Comparison of ENCODE assay signal across 23 cellular contexts in the genomic region with DNA sequence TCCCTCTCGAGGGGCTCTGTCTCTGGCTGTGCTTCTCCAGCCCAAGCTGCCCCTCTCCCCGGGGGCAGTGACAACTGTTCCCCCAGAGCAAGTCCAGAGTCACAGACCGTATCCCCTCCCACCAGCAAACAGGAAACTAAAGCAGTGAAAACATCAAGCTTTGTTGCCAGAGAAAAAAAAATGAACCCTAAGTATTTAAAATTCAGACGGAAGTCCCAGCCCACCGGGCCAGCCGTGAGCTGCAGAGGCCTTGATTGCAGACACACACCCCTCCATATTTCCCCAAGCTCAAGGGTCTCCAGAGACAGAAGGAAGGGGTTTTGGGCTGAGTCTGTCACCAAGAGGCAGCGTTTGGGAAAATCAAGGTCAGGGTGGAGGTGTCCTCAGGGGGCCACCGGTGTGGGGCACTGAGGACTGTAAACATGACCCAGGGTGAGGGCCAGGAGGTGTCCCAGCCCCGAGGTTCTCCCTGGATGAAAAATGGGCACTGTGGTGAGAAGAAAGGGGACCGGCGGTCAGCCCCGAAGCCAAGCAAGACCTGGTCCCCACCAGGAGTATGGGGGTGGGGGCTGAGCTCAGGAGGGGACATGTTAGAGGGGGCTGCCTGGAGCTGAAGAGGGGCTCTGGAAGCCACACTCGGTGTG. TPM values are rescaled to one million over a fixed set of nuclear protein-coding genes. Genes with fewer than 3 reads are reported as not detected.
DNase-seq lines count a peak whose midpoint lies in the region; ATAC-seq, FAIRE-seq and TF ChIP-seq lines count a peak whose summit lies in the region.
"Had no signal": no experiment of that assay in that cellular context is flagged by ENCODE, and none has a peak within 500 bp of the region (broad histone marks: within the 10 kb centered on the region; RNA-seq: fewer than 3 reads in every experiment).

No MANE protein-coding gene starts in this region.

- peak overlapping the region; percentile 30 for H3K27ac Mint-ChIP-seq in Calu3 (ENCODE audit: unreplicated experiment)
- H3K27ac Mint-ChIP-seq in WTC11, result peak overlapping the region; percentile 79
- H3K27ac Mint-ChIP-seq in stimulated activated naive B cell treated with anti-CD40 and anti-IgM and Interleukin-4, amounts not matched to agents 10 μg/mL and 1 μg/mL and 100 μg/mL, for 72 hours, result peak overlapping the region; percentile 91
- H3K27ac Mint-ChIP-seq in GM23338, result no peak overlapping the region

- TF ChIP-seq CTCF in Calu3 (IDR thresholded peaks at IDR 0.05; ENCODE audit: unreplicated experiment) (no peak), WTC11 (IDR thresholded peaks at IDR 0.05) (no peak), lower lobe of right lung (IDR thresholded peaks at IDR 0.05) (no peak), foreskin keratinocyte (conservative IDR thresholded peaks at IDR 0.05) (no peak), GM23338 (conservative IDR thresholded peaks at IDR 0.05; ENCODE audit: low read depth in 2 of 2) (no peak)

- ATAC-seq in WTC11 (no peak), lower lobe of right lung (no peak), foreskin keratinocyte (no peak), GM23338 (no peak)
- ATAC-seq in stimulated activated naive B cell treated with anti-CD40 and anti-IgM and Interleukin-4, amounts not matched to agents 10 μg/mL and 1 μg/mL and 100 μg/mL, for 72 hours (replicated peaks), result peak in 1 of 2 donors; percentile 10
- ATAC-seq: gastrocnemius medialis had no signal

- H3K4me2 ChIP-seq in GM23338, result no peak overlapping the region

- H3K27me3 ChIP-seq in lower lobe of right lung (ENCODE audit: low read depth) (no peaks in the 10 kb centered on the region), foreskin keratinocyte (no peaks in the 10 kb centered on the region), GM23338 (ENCODE audit: insufficient read depth) (no peaks in the 10 kb centered on the region)
- H3K27me3 ChIP-seq: vagina had no signal

- H3K36me3 ChIP-seq in lower lobe of right lung (peaks cover 35% of the 10 kb centered on the region), GM23338 (ENCODE audit: insufficient read depth) (no peaks in the 10 kb centered on the region)
- H3K36me3 ChIP-seq: gastrocnemius medialis had no signal

- CTCF ChIA-PET in Calu3 (lab: Charles Lee) (interaction anchor here (0.6 kb wide), 1 partner anchor 112 kb away, joined by 3 read pairs; no protein-coding TSS in a partner anchor), WTC11 (lab: Charles Lee) (interaction anchor here (0.5 to 3.9 kb wide), 2 partner anchors 35 to 312 kb away, joined by 4 to 14 read pairs; no protein-coding TSS in a partner anchor)

- no peaks in the 10 kb centered on the region for H4K20me1 ChIP-seq in GM23338 (replicated peaks; ENCODE audit: insufficient read depth)

- H3K27me3 Mint-ChIP-seq in Calu3 (ENCODE audit: unreplicated experiment) (peaks cover 19% of the 10 kb centered on the region), WTC11 (ENCODE audit: low read depth) (no peaks in the 10 kb centered on the region), GM23338 (ENCODE audit: insufficient read depth, low read depth, poor library complexity) (peaks cover 7% of the 10 kb centered on the region)
- H3K27me3 Mint-ChIP-seq in stimulated activated naive B cell treated with anti-CD40 and anti-IgM and Interleukin-4, amounts not matched to agents 10 μg/mL and 1 μg/mL and 100 μg/mL, for 72 hours, result no peaks in the 10 kb centered on the region

- H3K9me3 Mint-ChIP-seq in Calu3 (ENCODE audit: low read depth, unreplicated experiment) (no peaks in the 10 kb centered on the region), WTC11 (no peaks in the 10 kb centered on the region), GM23338 (no peaks in the 10 kb centered on the region)
- H3K9me3 Mint-ChIP-seq in stimulated activated naive B cell treated with anti-CD40 and anti-IgM and Interleukin-4, amounts not matched to agents 10 μg/mL and 1 μg/mL and 100 μg/mL, for 72 hours, result no peaks in the 10 kb centered on the region
- H3K9me3 Mint-ChIP-seq: CD4-positive, CD25-positive, alpha-beta regulatory T cell had no signal

- H2AFZ ChIP-seq in GM23338, result no peak overlapping the region

- DNase-seq in Calu3 (no peak), WTC11 (ENCODE audit: low spot score) (no peak), lower lobe of right lung (no peak), foreskin keratinocyte (no peak), H54 (ENCODE audit: insufficient read length, low spot score) (no peak), GM23338 (ENCODE audit: low spot score) (no peak)
- DNase-seq in stimulated activated naive B cell treated with anti-CD40 and anti-IgM and Interleukin-4, amounts not matched to agents 10 μg/mL and 1 μg/mL and 100 μg/mL, for 72 hours, result no peak
- DNase-seq: activated CD4-positive, alpha-beta T cell treated with anti-CD3 and anti-CD28 coated beads for 1 hour; CD4-positive, CD25-positive, alpha-beta regulatory T cell; cortex of kidney; DMS 273 treated with DMSO at 0.1 percent for 48 hours; esophagus squamous epithelium; gastrocnemius medialis; GOT3; Kasumi-1; NCI-H187; NCI-H524 treated with DMSO at 0.1 percent for 48 hours; NK-92 treated with Interleukin-12 subunit alpha and Interleukin-12 subunit beta, amount 100 ng/mL, for 24 hours; stimulated activated CD8-positive, alpha-beta memory T cell treated with anti-CD3 and anti-CD28 coated beads, Interleukin-4, amount 100 ng/mL, for 48 hours; T-helper 1 cell had no signal

- no peak overlapping the region for H3K4me3 ChIP-seq in lower lobe of right lung
- no peak overlapping the region for H3K4me3 ChIP-seq in GM23338
- H3K4me3 ChIP-seq: esophagus squamous epithelium, gastrocnemius medialis, vagina had no signal

- no peaks in the 10 kb centered on the region for H3K79me2 ChIP-seq in GM23338 (replicated peaks; ENCODE audit: insufficient read depth)

- no peaks in the 10 kb centered on the region for H3K9me3 ChIP-seq in lower lobe of right lung
- H3K9me3 ChIP-seq: esophagus squamous epithelium, gastrocnemius medialis, vagina had no signal

- H3K4me1 Mint-ChIP-seq in Calu3 (ENCODE audit: low read depth, unreplicated experiment), result peaks cover 41% of the 10 kb centered on the region
- H3K4me1 Mint-ChIP-seq in WTC11, result no peaks in the 10 kb centered on the region
- peaks cover 53 to 56% of the 10 kb centered on the region in 2 donors for H3K4me1 Mint-ChIP-seq in stimulated activated naive B cell treated with anti-CD40 and anti-IgM and Interleukin-4, amounts not matched to agents 10 μg/mL and 1 μg/mL and 100 μg/mL, for 72 hours
- no peaks in the 10 kb centered on the region; the same call in 2 of the 3 replicates for H3K4me1 Mint-ChIP-seq in GM23338

- no peaks in the 10 kb centered on the region for H3K9me2 ChIP-seq in GM23338 (ENCODE audit: insufficient read depth)

- no TSS peak for BruUV-seq in Calu3 (replicated peaks; lab: Mats Ljungman, UMichigan)

- H3K36me3 Mint-ChIP-seq in Calu3 (ENCODE audit: insufficient read depth, unreplicated experiment) (peaks cover 27% of the 10 kb centered on the region), WTC11 (no peaks in the 10 kb centered on the region), GM23338 (ENCODE audit: low read depth) (no peaks in the 10 kb centered on the region)
- peaks cover 0 to 13% of the 10 kb centered on the region in 2 donors for H3K36me3 Mint-ChIP-seq in stimulated activated naive B cell treated with anti-CD40 and anti-IgM and Interleukin-4, amounts not matched to agents 10 μg/mL and 1 μg/mL and 100 μg/mL, for 72 hours

- H3K4me3 Mint-ChIP-seq in Calu3 (ENCODE audit: low read depth, unreplicated experiment) (peak overlapping the region; percentile 20), WTC11 (no peak overlapping the region), GM23338 (no peak overlapping the region)
- H3K4me3 Mint-ChIP-seq in stimulated activated naive B cell treated with anti-CD40 and anti-IgM and Interleukin-4, amounts not matched to agents 10 μg/mL and 1 μg/mL and 100 μg/mL, for 72 hours, result peak overlapping the region; percentile 64 to 65
- H3K4me3 Mint-ChIP-seq: CD4-positive, CD25-positive, alpha-beta regulatory T cell had no signal

- POLR2A ChIA-PET in WTC11 (lab: Charles Lee), result no interaction called here

- H3K4me1 ChIP-seq in lower lobe of right lung, result peaks cover 18% of the 10 kb centered on the region
- H3K4me1 ChIP-seq in foreskin keratinocyte, result no peaks in the 10 kb centered on the region
- no peaks in the 10 kb centered on the region for H3K4me1 ChIP-seq in GM23338 (ENCODE audit: insufficient read depth)
- H3K4me1 ChIP-seq: esophagus squamous epithelium, gastrocnemius medialis, vagina had no signal

- no peaks in the 10 kb centered on the region for H3F3A ChIP-seq in GM23338 (replicated peaks; ENCODE audit: low read depth)

- intact Hi-C loops in Calu3 (cut with micrococcal nuclease; ENCODE audit: unreplicated experiment), result no loop called here
- intact Hi-C loops in lower lobe of right lung (cut with DNase I), result no loop called here

- peak overlapping the region; percentile 31 for H3K27ac ChIP-seq in lower lobe of right lung
- H3K27ac ChIP-seq in foreskin keratinocyte, result no peak overlapping the region
- H3K27ac ChIP-seq in GM23338 (ENCODE audit: low read depth), result no peak overlapping the region
- H3K27ac ChIP-seq: esophagus squamous epithelium, vagina had no signal

- TF ChIP-seq POLR2A in H54 (IDR thresholded peaks at IDR 0.05; ENCODE audit: low read depth, low read length), result no peak

- no peak for FAIRE-seq in H54 (lab: Jason Lieb, UNC)
- FAIRE-seq: islet of Langerhans, TTC549 had no signal

TF ChIP-seq in GM23338, 12 proteins besides CTCF, POLR2A, EP300 and RAD21 (continues in another document):
- no peak for TF ChIP-seq NANOG (IDR thresholded peaks at IDR 0.05; ENCODE audit: borderline replicate concordance)

RNA-seq across cellular contexts. Expression of gene PHETA1, which starts 7.7 kb away (rescaled TPM):
- 20.7 and 28.5 TPM in 2 replicates for total RNA-seq in Calu3 (2022)
- total RNA-seq in WTC11 (2021), result 12.4 to 18.6 TPM (median 14.9 TPM) in 3 replicates
- total RNA-seq in lower lobe of right lung, result 20.5 TPM
- 5.1 and 5.4 TPM in 2 replicates for total RNA-seq in foreskin keratinocyte
- 5.5 and 6.1 TPM in 2 replicates for polyA plus RNA-seq in foreskin keratinocyte
- 12.9 and 15.4 TPM in 2 replicates for total RNA-seq in GM23338 (2014; rRNA removed; shearing (Covaris generic))
- 4.8 and 5.3 TPM in 2 replicates for polyA plus RNA-seq in GM23338 (2016; fragmentation: Nextera tagmentation; extraction: Ambion mirVana)

RNA-seq across cellular contexts. Expression of gene SH2B3, which starts 44.5 kb away (rescaled TPM):
- 14.3 and 17.3 TPM in 2 replicates for total RNA-seq in Calu3 (2022)
- total RNA-seq in WTC11 (2021), result 20.5 to 31.8 TPM (median 20.7 TPM) in 3 replicates
- total RNA-seq in lower lobe of right lung, result 49.5 TPM
- total RNA-seq in foreskin keratinocyte, result 12.2 and 15.1 TPM in 2 replicates
- 5.9 and 7.7 TPM in 2 replicates for polyA plus RNA-seq in foreskin keratinocyte
- 59.0 and 59.3 TPM in 2 replicates for total RNA-seq in GM23338 (2014; rRNA removed; shearing (Covaris generic))
- 7.6 and 8.1 TPM in 2 replicates for polyA plus RNA-seq in GM23338 (2016; fragmentation: Nextera tagmentation; extraction: Ambion mirVana)

Comparison
In these comparisons a context has a peak if more than half of its experiments do, and no peak if none do; other contexts are left out.
1. H3K4me3 Mint-ChIP-seq: peak in Calu3 (single experiment) and stimulated activated naive B cell treated with anti-CD40 and anti-IgM and Interleukin-4, amounts not matched to agents 10 μg/mL and 1 μg/mL and 100 μg/mL, for 72 hours (2 of 2); none in WTC11 (single experiment) and GM23338 (single experiment).